ENCODE assay signal across 22 cellular contexts in genomic region chr2:200472853-200473464, GRCh38. TPM values are rescaled to one million over a fixed set of nuclear protein-coding genes. Genes with fewer than 3 reads are reported as not detected.
DNase-seq lines count a peak whose midpoint lies in the region; ATAC-seq, FAIRE-seq and TF ChIP-seq lines count a peak whose summit lies in the region.
"Had no signal": no experiment of that assay in that cellular context is flagged by ENCODE, and none has a peak within 500 bp of the region (broad histone marks: within the 10 kb centered on the region; RNA-seq: fewer than 3 reads in every experiment).

No MANE protein-coding gene starts in this region.

- H3K23me2 ChIP-seq in H9 (ENCODE audit: insufficient read length, low read depth, low read length, poor library complexity, severe bottlenecking) = no peaks in the 10 kb centered on the region

- H3K14ac ChIP-seq in H9 (ENCODE audit: insufficient read depth, low read length) = no peak overlapping the region

- TF ChIP-seq POLR2A in GM12892 (IDR thresholded peaks at IDR 0.05; ENCODE audit: low read depth, low read length) = no peak

- no peak overlapping the region for H3K4me3 ChIP-seq in mammary epithelial cell (replicated peaks in 1 of 3; ENCODE audit: insufficient read depth in 1 of 3, low read depth in 2 of 3, low read length in 3 of 3)
- H3K4me3 ChIP-seq: PC-9, SJCRH30 had no signal

- H3K27ac ChIP-seq in H9 (ENCODE audit: insufficient read length, low read depth, low read length) = no peak overlapping the region
- H3K27ac ChIP-seq in mammary epithelial cell (ENCODE audit: insufficient read depth, low read depth, low read length) = no peak overlapping the region
- H3K27ac ChIP-seq: HL-60, PC-9, SJCRH30 had no signal

- H2AK5ac ChIP-seq in H9 (ENCODE audit: insufficient read length, low read length) = no peak overlapping the region

- CTCF ChIA-PET in mammary epithelial cell (lab: Charles Lee; ENCODE audit: low non-redundant PET) = no interaction called here

- no peak overlapping the region for H4K5ac ChIP-seq in H9 (ENCODE audit: insufficient read length, low read depth, low read length)

- H2BK5ac ChIP-seq in H9 (ENCODE audit: insufficient read length, low read length) = no peak overlapping the region

- H3K4me2 ChIP-seq in H9 (ENCODE audit: insufficient read depth, insufficient read length, low read length) (no peak overlapping the region), mammary epithelial cell (ENCODE audit: insufficient read depth, low read depth, low read length) (no peak overlapping the region)
- H3K4me2 ChIP-seq: PC-9 had no signal

- no peak overlapping the region for H3K18ac ChIP-seq in H9 (ENCODE audit: insufficient read length, low read depth, low read length)

- no peak overlapping the region for H3T11ph ChIP-seq in H9 (ENCODE audit: low read length)

- H2AFZ ChIP-seq in H9 (ENCODE audit: low read length) = no peak overlapping the region
- no peak overlapping the region for H2AFZ ChIP-seq in mammary epithelial cell (ENCODE audit: low read depth, low read length)
- H2AFZ ChIP-seq: PC-9 had no signal

- H3K56ac ChIP-seq in H9 (ENCODE audit: insufficient read length, low read depth, low read length) = no peak overlapping the region

- peaks cover 18% of the 10 kb centered on the region for H3K36me3 ChIP-seq in mammary epithelial cell (ENCODE audit: insufficient read depth, low read length)

- no peak overlapping the region for H2BK15ac ChIP-seq in H9 (ENCODE audit: low read depth, low read length)

- TF ChIP-seq CTCF in nephron progenitor cell (IDR thresholded peaks at IDR 0.05) = no peak
- TF ChIP-seq CTCF in H9 (conservative IDR thresholded peaks at IDR 0.05) = no peak
- no peak for TF ChIP-seq CTCF in mammary epithelial cell (conservative IDR thresholded peaks at IDR 0.05 in 1 of 2, IDR thresholded peaks at IDR 0.05 in 1 of 2; ENCODE audit: extremely low read depth in 1 of 2, insufficient read depth in 1 of 2, low read depth in 1 of 2, low read length in 2 of 2)

- dilution Hi-C loops in mammary epithelial cell (cut with HindIII; ENCODE audit: low sequenced_read_pairs) = no loop called here

- H3K9ac ChIP-seq in H9 (ENCODE audit: extremely low read depth, insufficient read length, low read length) = no peak overlapping the region
- H3K9ac ChIP-seq in mammary epithelial cell (ENCODE audit: insufficient read depth, low read length) = no peak overlapping the region

- H3K9me3 Mint-ChIP-seq in nephron progenitor cell (no peaks in the 10 kb centered on the region), H9 (no peaks in the 10 kb centered on the region)
- H3K9me3 Mint-ChIP-seq: CD14-positive monocyte had no signal

- H4K20me1 ChIP-seq in H9 (ENCODE audit: control insufficient read depth, insufficient read depth, insufficient read length) (no peaks in the 10 kb centered on the region), mammary epithelial cell (ENCODE audit: insufficient read depth, low read length) (no peaks in the 10 kb centered on the region)

- H3K27me3 ChIP-seq in H9 (ENCODE audit: insufficient read depth, low read length) (no peaks in the 10 kb centered on the region), mammary epithelial cell (ENCODE audit: insufficient read depth, low read length) (no peaks in the 10 kb centered on the region)
- H3K27me3 ChIP-seq: SJCRH30 had no signal

- DNase-seq in GM12892 (ENCODE audit: insufficient read length) (no peak), GM19239 (ENCODE audit: insufficient read length, low spot score) (no peak), T-helper 17 cell (no peak), nephron progenitor cell (no peak), activated gamma-delta T cell treated with Interleukin-2 at 50 U/mL for 16 hours (no peak), ureter (ENCODE audit: low spot score) (no peak), H9 (no peak), mammary epithelial cell (no peak)
- DNase-seq: ACHN, AML-193, COR-L47, NCI-H1417 treated with DMSO at 0.1 percent for 48 hours, NCI-H1930, NCI-H2171, NCI-H446 treated with DMSO at 0.1 percent for 48 hours, NCI-H748 treated with DMSO at 0.1 percent for 48 hours, PC-9, SJCRH30 had no signal

- peaks cover 17% of the 10 kb centered on the region for H3K4me1 Mint-ChIP-seq in T-helper 17 cell
- peaks cover 38% of the 10 kb centered on the region for H3K4me1 Mint-ChIP-seq in nephron progenitor cell
- H3K4me1 Mint-ChIP-seq in H9 = peaks cover 26 to 29% of the 10 kb centered on the region in 2 experiments

- intact Hi-C loops in mammary epithelial cell (cut with micrococcal nuclease) = no loop called here

- peak; percentile 81 for FAIRE-seq in GM12892 (lab: Jason Lieb, UNC)
- FAIRE-seq in GM19239 (lab: Jason Lieb, UNC) = peak; percentile 73
- FAIRE-seq: H54, HTR-8/SVneo had no signal

- H2BK20ac ChIP-seq in H9 (ENCODE audit: low read depth, low read length, poor library complexity, severe bottlenecking) = no peak overlapping the region

- no peaks in the 10 kb centered on the region for H3K79me1 ChIP-seq in H9 (ENCODE audit: insufficient read depth, low read depth, low read length, poor library complexity, severe bottlenecking)

- no peaks in the 10 kb centered on the region for H3K27me3 Mint-ChIP-seq in T-helper 17 cell
- no peaks in the 10 kb centered on the region for H3K27me3 Mint-ChIP-seq in nephron progenitor cell (ENCODE audit: low read depth, poor library complexity)
- no peaks in the 10 kb centered on the region for H3K27me3 Mint-ChIP-seq in H9 (ENCODE audit: low read depth)

- H3K9me3 ChIP-seq in T-helper 17 cell (ENCODE audit: control insufficient read depth, low read length, poor library complexity, severe bottlenecking) (no peaks in the 10 kb centered on the region), H9 (ENCODE audit: control insufficient read depth, low read depth, low read length) (no peaks in the 10 kb centered on the region), mammary epithelial cell (replicated peaks; ENCODE audit: insufficient read depth, low read length) (no peaks in the 10 kb centered on the region)
- H3K9me3 ChIP-seq: SJCRH30 had no signal

- no CpG with 5 or more reads among the region's 14 CpGs for WGBS in H9 (ENCODE audit: extremely low coverage, insufficient read length, low lambda C conversion rate)
- WGBS in mammary epithelial cell (ENCODE audit: low coverage, missing lambda C conversion rate) = 86% methylated on average over 12 of the region's 14 CpGs

- H3K27ac Mint-ChIP-seq in T-helper 17 cell = peak overlapping the region; percentile 34
- peak overlapping the region; percentile 36 for H3K27ac Mint-ChIP-seq in nephron progenitor cell
- H3K27ac Mint-ChIP-seq in H9 = no peak overlapping the region; a peak in 1 of 7 replicates
- H3K27ac Mint-ChIP-seq: CD14-positive monocyte had no signal

- in situ Hi-C loops in mammary epithelial cell (cut with MboI; ENCODE audit: low sequenced_read_pairs in 2 of 2) = loop anchor here in 1 of 2 donors (5.0 kb wide), 1 partner anchor 491 kb away; no protein-coding TSS in a partner anchor

- H2BK120ac ChIP-seq in H9 (ENCODE audit: low read depth, low read length, poor library complexity, severe bottlenecking) = no peak overlapping the region

- H3K79me2 ChIP-seq in H9 (ENCODE audit: insufficient read depth, low read length) (no peaks in the 10 kb centered on the region), mammary epithelial cell (ENCODE audit: insufficient read depth, low read length) (no peaks in the 10 kb centered on the region)

- no peak overlapping the region for H4K8ac ChIP-seq in H9 (replicated peaks; ENCODE audit: insufficient read length, low read depth, low read length)

- H3K4me1 ChIP-seq in H9 (ENCODE audit: insufficient read depth, low read length) (no peaks in the 10 kb centered on the region), mammary epithelial cell (ENCODE audit: insufficient read depth, low read length) (no peaks in the 10 kb centered on the region)

- no peaks in the 10 kb centered on the region for H3K36me3 Mint-ChIP-seq in T-helper 17 cell (ENCODE audit: low read depth)
- H3K36me3 Mint-ChIP-seq in nephron progenitor cell (ENCODE audit: low read depth) = peaks cover 23% of the 10 kb centered on the region
- peaks cover 33 to 74% (median 38%) of the 10 kb centered on the region in 3 experiments for H3K36me3 Mint-ChIP-seq in H9 (ENCODE audit: insufficient read depth in 1 of 3, low read depth in 3 of 3)

- no peak overlapping the region for H3K4ac ChIP-seq in H9 (ENCODE audit: low read depth, low read length)

- no TSS peak for BruUV-seq in mammary epithelial cell (replicated peaks; lab: Mats Ljungman, UMichigan)

- no peak for ATAC-seq in T-helper 17 cell

- H3K4me3 Mint-ChIP-seq in T-helper 17 cell (no peak overlapping the region), nephron progenitor cell (no peak overlapping the region), H9 (no peak overlapping the region)
- H3K4me3 Mint-ChIP-seq: CD14-positive monocyte had no signal

- no peak overlapping the region for H4K91ac ChIP-seq in H9 (ENCODE audit: insufficient read length, low read depth, low read length)

- H3K23ac ChIP-seq in H9 (ENCODE audit: insufficient read length, low read depth, low read length) = no peak overlapping the region

- no peak overlapping the region for H2BK12ac ChIP-seq in H9 (ENCODE audit: insufficient read length, low read depth, low read length)

RNA-seq across cellular contexts. Expression of gene KCTD18, which starts 36.9 kb away (rescaled TPM):
- polyA plus RNA-seq in GM12892 (2012; ENCODE audit: missing spikeins) = 16.3 TPM
- total RNA-seq in T-helper 17 cell (10 to 100 TPM; 13.4 to 19.2 TPM), ureter (13.8 TPM), H9 (2021) (3.4 and 4.9 TPM in 2 replicates), mammary epithelial cell (10 to 100 TPM; 16.4 to 19.5 TPM)
- polyA plus RNA-seq in mammary epithelial cell = 8.0 TPM
- polyA minus RNA-seq in mammary epithelial cell = 6.3 TPM

RNA-seq across cellular contexts. Expression of gene SGO2, which starts 53.0 kb away (rescaled TPM):
- 14.5 TPM for polyA plus RNA-seq in GM12892 (2012; ENCODE audit: missing spikeins)
- 1 to 10 TPM; 1.2 to 1.5 TPM for total RNA-seq in T-helper 17 cell
- total RNA-seq in ureter = 1.7 TPM
- total RNA-seq in H9 (2021) = 25.6 and 27.0 TPM in 2 replicates
- 10 to 100 TPM in 1 of 2 donors, 1 to 10 TPM in 1; 2.0 to 12.3 TPM for total RNA-seq in mammary epithelial cell
- polyA plus RNA-seq in mammary epithelial cell = 6.5 TPM
- polyA minus RNA-seq in mammary epithelial cell = 13.1 TPM

Comparison
In these comparisons a context has a peak if more than half of its experiments do, and no peak if none do; other contexts are left out.
1. H3K27ac Mint-ChIP-seq: peak in T-helper 17 cell (single experiment) and nephron progenitor cell (single experiment); none in H9 (0 of 3).